9 cellular contexts compared by ENCODE assay signal in the genomic region with DNA sequence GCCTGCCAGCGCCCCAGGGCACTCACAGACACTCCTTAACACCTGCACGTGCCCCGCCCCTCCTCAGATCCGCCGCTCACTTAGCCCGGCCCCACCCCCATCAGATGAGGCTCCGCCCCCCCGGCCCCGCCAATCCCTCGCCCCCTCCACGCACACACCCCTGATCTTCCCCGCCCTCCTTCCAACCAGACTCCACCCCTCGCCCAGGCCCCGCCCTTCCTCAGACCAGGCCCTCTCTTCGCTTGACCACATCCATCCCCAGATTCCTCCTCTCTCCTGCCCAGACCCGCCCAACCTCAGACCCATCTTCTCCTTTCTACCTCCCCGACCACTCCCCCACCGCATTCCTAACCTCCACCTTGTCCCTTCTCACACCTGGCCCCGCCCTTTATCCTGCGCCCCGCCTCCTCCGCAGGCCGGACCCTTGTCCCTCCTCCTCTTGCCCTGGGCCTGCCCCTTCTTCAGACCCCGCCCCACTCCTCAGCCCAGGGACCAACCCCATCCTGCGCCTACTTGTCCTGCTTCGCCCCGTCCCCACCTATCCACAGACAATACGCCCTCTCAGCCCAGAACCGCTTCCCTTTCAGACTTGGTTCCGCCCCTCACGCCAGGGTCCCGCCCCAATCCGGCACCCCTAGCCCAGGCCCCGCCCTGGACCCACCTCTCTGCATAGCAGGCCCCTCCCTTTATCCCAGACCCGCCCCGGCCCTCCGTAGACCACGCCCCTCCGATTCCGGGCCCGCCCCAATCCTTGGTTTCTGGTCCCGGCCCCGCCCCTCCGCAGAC. TPM values are rescaled to one million over a fixed set of nuclear protein-coding genes. Genes with fewer than 3 reads are reported as not detected.
DNase-seq lines count a peak whose midpoint lies in the region; ATAC-seq and TF ChIP-seq lines count a peak whose summit lies in the region.
"Had no signal": no experiment of that assay in that cellular context is flagged by ENCODE, and none has a peak within 500 bp of the region (broad histone marks: within the 10 kb centered on the region; RNA-seq: fewer than 3 reads in every experiment).

No MANE protein-coding gene starts in this region.

- H3K27me3 ChIP-seq in BLaER1 treated with 17β-estradiol and CSF1 and Interleukin-3, amounts not matched to agents 10 nM and 100 nM, result no peaks in the 10 kb centered on the region
- no peaks in the 10 kb centered on the region for H3K27me3 ChIP-seq in right lobe of liver

- TF ChIP-seq CTCF in right lobe of liver (IDR thresholded peaks at IDR 0.05), result no peak

- peak overlapping the region in 9 of 11 experiments; percentile 47 to 87 (median 68); a peak in 13 of 22 replicates for H3K27ac ChIP-seq in BLaER1 treated with 17β-estradiol and CSF1 and Interleukin-3, amounts not matched to agents 10 nM and 100 nM
- H3K27ac ChIP-seq in right lobe of liver, result no peak overlapping the region

- peak overlapping the region; percentile 61 to 96 (median 92); a peak in 16 of 22 replicates for H3K9ac ChIP-seq in BLaER1 treated with 17β-estradiol and CSF1 and Interleukin-3, amounts not matched to agents 10 nM and 100 nM

- TF ChIP-seq POLR2A in right lobe of liver (IDR thresholded peaks at IDR 0.05), result no peak

- H3K4me1 ChIP-seq in BLaER1 treated with 17β-estradiol and CSF1 and Interleukin-3, amounts not matched to agents 10 nM and 100 nM, result peaks cover 15 to 44% (median 34%) of the 10 kb centered on the region in 10 experiments
- peaks cover 0 to 10% (median 0%) of the 10 kb centered on the region in 4 donors for H3K4me1 ChIP-seq in right lobe of liver

- H4K20me1 ChIP-seq in BLaER1 treated with 17β-estradiol and CSF1 and Interleukin-3, amounts not matched to agents 10 nM and 100 nM, result peaks cover 0 to 44% (median 7%) of the 10 kb centered on the region in 11 experiments; a peak in 8 of 22 replicates

- H3K4me2 ChIP-seq in BLaER1 treated with 17β-estradiol and CSF1 and Interleukin-3, amounts not matched to agents 10 nM and 100 nM, result peak overlapping the region in 9 of 11 experiments; percentile 45 to 100 (median 58); a peak in 13 of 22 replicates

- no peaks in the 10 kb centered on the region for H3K9me3 ChIP-seq in BLaER1 treated with 17β-estradiol and CSF1 and Interleukin-3, amounts not matched to agents 10 nM and 100 nM (replicated peaks in 1 of 11)
- no peaks in the 10 kb centered on the region for H3K9me3 ChIP-seq in right lobe of liver

- peak; percentile 96 for DNase-seq in NCI-H774 (lab: John Stamatoyannopoulos, UW)
- peak; percentile 100 for DNase-seq in activated CD4-positive, alpha-beta T cell treated with anti-CD3 and anti-CD28 coated beads, Interleukin-2, amount 50 U/mL, for 48 hours
- DNase-seq in dermis microvascular lymphatic vessel endothelial cell (ENCODE audit: low read depth in 2 of 2), result peak; percentile 75 to 97
- peak; percentile 99 for DNase-seq in right lobe of liver
- peak; percentile 99 for DNase-seq in stimulated activated CD4-positive, alpha-beta T cell treated with anti-CD3 and anti-CD28 coated beads, Interleukin-4, amount 100 ng/mL, for 1 hour

- intact Hi-C loops in right lobe of liver (cut with DNase I), result no loop called here

- WGBS in right lobe of liver (ENCODE audit: insufficient coverage, low coverage, low lambda C conversion rate, missing lambda C conversion rate), result 2% methylated on average over 36 of the region's 44 CpGs

- H3K4me3 ChIP-seq in BLaER1 treated with 17β-estradiol and CSF1 and Interleukin-3, amounts not matched to agents 10 nM and 100 nM, result peak overlapping the region; percentile 72 to 98 (median 95)
- peak overlapping the region; percentile 69 to 83 (median 77) for H3K4me3 ChIP-seq in right lobe of liver

- H3K36me3 ChIP-seq in BLaER1 treated with 17β-estradiol and CSF1 and Interleukin-3, amounts not matched to agents 10 nM and 100 nM, result peaks cover 0 to 12% (median 9%) of the 10 kb centered on the region in 11 experiments; a peak in 7 of 22 replicates
- H3K36me3 ChIP-seq in right lobe of liver, result no peaks in the 10 kb centered on the region

- ATAC-seq in GM19397 (IDR thresholded peaks at IDR 0.05; ENCODE audit: unreplicated experiment) (peak; percentile 86), HG03558 (IDR thresholded peaks at IDR 0.05; ENCODE audit: extremely low read depth, unreplicated experiment) (peak; percentile 50), right lobe of liver (peak; percentile 96 to 99 (median 98))

RNA-seq across cellular contexts. Expression of a gene that starts 0.5 kb away (rescaled TPM):
- total RNA-seq in dermis microvascular lymphatic vessel endothelial cell, result 1.4 and 2.9 TPM in 2 replicates
- total RNA-seq in right lobe of liver, result 1 to 10 TPM; 3.8 to 5.0 (median 4.7) TPM

RNA-seq across cellular contexts. Expression of a gene that starts 23.7 kb away (rescaled TPM):
- total RNA-seq in dermis microvascular lymphatic vessel endothelial cell (under 0.01 TPM in 1 of 2 replicates, not detected in the other), right lobe of liver (under 1 TPM in 2 of 6 experiments, not detected in 4; 0.31 to 0.43 TPM)
- total RNA-seq: activated CD8-positive, alpha-beta memory T cell treated with anti-CD3 and anti-CD28 coated beads for 36 hours had no signal

RNA-seq across cellular contexts. Expression of a gene that starts 29.8 kb away (rescaled TPM):
- total RNA-seq in dermis microvascular lymphatic vessel endothelial cell, result 0.13 TPM in 1 of 2 replicates, not detected in the other
- total RNA-seq in right lobe of liver, result 1 to 10 TPM in 2 of 6 experiments, under 1 TPM in 1, not detected in 3; 0.27 to 2.9 (median 1.2) TPM

RNA-seq across cellular contexts. Expression of a gene that starts 47.1 kb away (rescaled TPM):
- total RNA-seq in dermis microvascular lymphatic vessel endothelial cell (0.64 and 1.1 TPM in 2 replicates), right lobe of liver (1 to 10 TPM; 1.7 to 7.2 (median 4.9) TPM)

RNA-seq across cellular contexts. Expression of a gene that starts 47.8 kb away (rescaled TPM):
- total RNA-seq in dermis microvascular lymphatic vessel endothelial cell, result 45.4 and 56.6 TPM in 2 replicates
- total RNA-seq in right lobe of liver, result 10 to 100 TPM; 30.4 to 71.7 (median 45.6) TPM

Comparison
In these comparisons a context has a peak if more than half of its experiments do, and no peak if none do; other contexts are left out.
1. H3K27ac ChIP-seq: peak in BLaER1 treated with 17β-estradiol and CSF1 and Interleukin-3, amounts not matched to agents 10 nM and 100 nM (9 of 11); none in right lobe of liver (0 of 3).
2. Peak in every context shown above with its lines, with median percentiles within 50 percentile points of each other: ATAC-seq and DNase-seq.